ENCODE assay signal across 1 cellular context in the genomic region with DNA sequence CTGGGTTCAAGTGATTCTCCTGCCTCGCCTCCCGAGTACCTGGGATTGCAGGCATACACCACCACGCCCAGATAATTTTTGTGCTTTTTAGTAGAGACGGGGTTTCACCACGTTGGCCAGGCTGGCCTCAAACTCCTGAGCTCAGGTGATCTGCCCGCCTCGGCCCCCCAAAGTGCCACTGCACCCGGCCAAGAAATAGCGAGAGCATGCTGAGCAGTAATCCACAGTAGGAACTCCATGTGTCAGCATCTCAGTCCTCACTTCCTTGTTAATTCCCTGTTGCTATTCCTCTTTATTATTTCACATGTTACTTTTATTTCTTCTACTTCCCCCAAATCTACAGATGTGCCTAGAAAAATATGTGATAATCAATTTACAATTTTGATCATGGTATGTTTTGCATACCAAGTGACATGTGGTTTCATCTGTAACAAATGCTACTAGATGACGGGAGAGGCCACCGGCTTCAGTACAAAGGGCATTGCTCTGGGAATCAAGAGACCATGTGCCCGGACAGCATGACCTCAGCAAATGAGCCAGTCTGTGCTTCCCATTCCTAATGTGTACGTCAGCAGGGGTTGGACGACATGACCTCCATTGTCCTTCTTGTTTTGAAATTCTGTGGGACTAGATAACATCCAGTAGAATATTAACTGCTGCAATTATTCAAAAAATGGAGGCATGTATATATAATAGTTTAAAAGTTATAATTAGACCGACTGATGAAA.
TF ChIP-seq lines count a peak whose summit lies in the region.

No MANE protein-coding gene starts in this region.

TF ChIP-seq in H1, 55 proteins besides CTCF, POLR2A, EP300 and RAD21:
- no peak for TF ChIP-seq ATF2 (IDR thresholded peaks at IDR 0.05; ENCODE audit: low read length)
- TF ChIP-seq NANOG (IDR thresholded peaks at IDR 0.05; ENCODE audit: insufficient read depth, low read depth, low read length, poor library complexity, severe bottlenecking) = no peak
- no peak for TF ChIP-seq KDM5A (IDR thresholded peaks at IDR 0.05; ENCODE audit: low read length)
- TF ChIP-seq, protein P1, sequence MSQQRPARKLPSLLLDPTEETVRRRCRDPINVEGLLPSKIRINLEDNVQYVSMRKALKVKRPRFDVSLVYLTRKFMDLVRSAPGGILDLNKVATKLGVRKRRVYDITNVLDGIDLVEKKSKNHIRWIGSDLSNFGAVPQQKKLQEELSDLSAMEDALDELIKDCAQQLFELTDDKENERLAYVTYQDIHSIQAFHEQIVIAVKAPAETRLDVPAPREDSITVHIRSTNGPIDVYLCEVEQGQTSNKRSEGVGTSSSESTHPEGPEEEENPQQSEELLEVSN (IDR thresholded peaks at IDR 0.05) = no peak
- TF ChIP-seq, protein P2, sequence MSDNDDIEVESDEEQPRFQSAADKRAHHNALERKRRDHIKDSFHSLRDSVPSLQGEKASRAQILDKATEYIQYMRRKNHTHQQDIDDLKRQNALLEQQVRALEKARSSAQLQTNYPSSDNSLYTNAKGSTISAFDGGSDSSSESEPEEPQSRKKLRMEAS (IDR thresholded peaks at IDR 0.05) = no peak
- TF ChIP-seq SP4 (IDR thresholded peaks at IDR 0.05; ENCODE audit: low read length) = no peak
- TF ChIP-seq, protein P3, sequence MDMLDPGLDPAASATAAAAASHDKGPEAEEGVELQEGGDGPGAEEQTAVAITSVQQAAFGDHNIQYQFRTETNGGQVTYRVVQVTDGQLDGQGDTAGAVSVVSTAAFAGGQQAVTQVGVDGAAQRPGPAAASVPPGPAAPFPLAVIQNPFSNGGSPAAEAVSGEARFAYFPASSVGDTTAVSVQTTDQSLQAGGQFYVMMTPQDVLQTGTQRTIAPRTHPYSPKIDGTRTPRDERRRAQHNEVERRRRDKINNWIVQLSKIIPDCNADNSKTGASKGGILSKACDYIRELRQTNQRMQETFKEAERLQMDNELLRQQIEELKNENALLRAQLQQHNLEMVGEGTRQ (IDR thresholded peaks at IDR 0.05; ENCODE audit: low read length) = no peak
- no peak for TF ChIP-seq HDAC6 (IDR thresholded peaks at IDR 0.05; ENCODE audit: low read depth, low read length)
- TF ChIP-seq CHD1 (IDR thresholded peaks at IDR 0.05; ENCODE audit: low read depth, low read length) = no peak
- TF ChIP-seq HDAC2 (IDR thresholded peaks at IDR 0.05; ENCODE audit: borderline replicate concordance in 1 of 2, low read depth in 2 of 2, low read length in 2 of 2) = no peak
- TF ChIP-seq ATF3 (IDR thresholded peaks at IDR 0.05; ENCODE audit: insufficient read depth, low read depth, low read length) = no peak
- TF ChIP-seq NRF1 (IDR thresholded peaks at IDR 0.05; ENCODE audit: low read depth, low read length) = no peak
- no peak for TF ChIP-seq YY1 (IDR thresholded peaks at IDR 0.05; ENCODE audit: low read depth, low read length)
